Comparison of ENCODE assay signal across 12 cellular contexts in the genomic region with DNA sequence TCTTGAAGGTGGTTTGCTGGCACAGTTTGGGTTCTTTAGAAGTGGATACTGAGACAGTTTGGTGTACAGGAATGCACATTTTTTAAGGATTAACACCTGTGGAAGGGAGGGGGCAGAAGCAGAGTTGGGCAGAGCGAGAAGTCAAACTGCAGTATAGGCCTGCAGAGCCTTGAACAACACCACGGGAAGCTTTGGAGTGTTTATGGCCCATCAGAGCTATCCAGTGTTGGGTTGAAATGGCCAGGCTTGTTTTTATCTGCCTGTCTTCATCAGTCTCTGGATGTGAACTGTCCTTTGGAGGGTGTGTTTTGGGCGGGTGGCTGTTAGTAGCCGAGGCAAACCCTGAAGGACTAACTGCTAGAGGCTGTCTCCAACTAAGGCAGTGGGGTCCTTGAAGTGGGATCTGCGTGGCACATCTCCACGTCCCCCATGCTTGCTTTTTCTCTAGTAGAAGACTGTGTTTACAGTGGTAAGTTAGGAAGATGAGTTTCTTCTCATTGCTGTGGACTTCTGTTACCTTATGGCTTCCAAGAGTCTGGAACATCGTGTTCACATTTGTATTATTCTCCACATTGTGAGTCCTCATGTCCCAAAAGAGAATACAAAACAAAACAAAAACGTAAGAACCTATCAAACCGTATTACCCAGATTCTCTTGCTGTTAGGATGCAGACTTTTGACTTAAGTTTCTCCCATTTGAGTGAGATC. TPM values are rescaled to one million over a fixed set of nuclear protein-coding genes. Genes with fewer than 3 reads are reported as not detected.
A peak's percentile ranks its signal among the peaks of the same experiment; 100 is the strongest.
DNase-seq lines count a peak whose midpoint lies in the region; ATAC-seq and TF ChIP-seq lines count a peak whose summit lies in the region.
"Had no signal": no experiment of that assay in that cellular context is flagged by ENCODE, and none has a peak within 500 bp of the region (broad histone marks: within the 10 kb centered on the region; RNA-seq: fewer than 3 reads in every experiment).

No MANE protein-coding gene starts in this region.

- peaks cover 12% of the 10 kb centered on the region for H3K9me3 Mint-ChIP-seq in WTC11
- no peaks in the 10 kb centered on the region for H3K9me3 Mint-ChIP-seq in memory B cell

- H3K27me3 ChIP-seq in left ventricle myocardium inferior (ENCODE audit: low read depth): no peaks in the 10 kb centered on the region
- no peaks in the 10 kb centered on the region for H3K27me3 ChIP-seq in testis
- H3K27me3 ChIP-seq: ascending aorta had no signal

- CTCF ChIA-PET in WTC11 (lab: Charles Lee): interaction anchor here (0.7 to 1.3 kb wide), 4 partner anchors 10 to 364 kb away, joined by 3 read pairs; no protein-coding TSS in a partner anchor

- H3K27me3 Mint-ChIP-seq in WTC11 (ENCODE audit: low read depth): no peaks in the 10 kb centered on the region
- H3K27me3 Mint-ChIP-seq in memory B cell: no peaks in the 10 kb centered on the region

- POLR2A ChIA-PET in WTC11 (lab: Charles Lee): no interaction called here

- no peak overlapping the region for H3K27ac ChIP-seq in left ventricle myocardium inferior (replicated peaks)
- peak overlapping the region; percentile 60 to 80 for H3K27ac ChIP-seq in testis

- no peak for TF ChIP-seq POLR2A in testis (IDR thresholded peaks at IDR 0.05)

- no peak overlapping the region for H3K4me3 Mint-ChIP-seq in WTC11
- H3K4me3 Mint-ChIP-seq in memory B cell: no peak overlapping the region

- DNase-seq in Right ventricle myocardium inferior (ENCODE audit: missing footprints) (no peak), left ventricle myocardium inferior (no peak), WTC11 (ENCODE audit: low spot score) (no peak), memory B cell (ENCODE audit: low spot score in 2 of 2) (no peak), testis (no peak), NCI-H526 (lab: John Stamatoyannopoulos, UW) (no peak), SHP77 treated with DMSO at 0.1 percent for 48 hours (lab: John Stamatoyannopoulos, UW) (no peak), NK-92 (lab: John Stamatoyannopoulos, UW; ENCODE audit: unreplicated experiment) (no peak)
- DNase-seq: KG1, NCI-H1417 treated with DMSO at 0.1 percent for 48 hours, NCI-H446 treated with DMSO at 0.1 percent for 48 hours had no signal

- H3K4me1 Mint-ChIP-seq in WTC11: peaks cover 29% of the 10 kb centered on the region
- peaks cover 50% of the 10 kb centered on the region for H3K4me1 Mint-ChIP-seq in memory B cell

- no peaks in the 10 kb centered on the region for H3K9me3 ChIP-seq in left ventricle myocardium inferior (replicated peaks)
- H3K9me3 ChIP-seq in testis: no peaks in the 10 kb centered on the region
- H3K9me3 ChIP-seq: ascending aorta had no signal

- H3K4me3 ChIP-seq in left ventricle myocardium inferior (no peak overlapping the region), testis (no peak overlapping the region)
- H3K4me3 ChIP-seq: ascending aorta had no signal

- peaks cover 17% of the 10 kb centered on the region for H3K36me3 Mint-ChIP-seq in WTC11
- H3K36me3 Mint-ChIP-seq in memory B cell: peaks cover 28% of the 10 kb centered on the region

- peak; percentile 31 for ATAC-seq in Right ventricle myocardium inferior
- peak; percentile 41 for ATAC-seq in WTC11
- no peak for ATAC-seq in memory B cell (ENCODE audit: low read depth)

- 53 to 65% methylated on average over 9 of the region's 9 CpGs for WGBS in testis, 2 donors

- H3K4me1 ChIP-seq in left ventricle myocardium inferior: peaks cover 8% of the 10 kb centered on the region
- H3K4me1 ChIP-seq in testis: peaks cover 3% of the 10 kb centered on the region

- intact Hi-C loops in Right ventricle myocardium inferior (cut with DNase I) (no loop called here), left ventricle myocardium inferior (cut with micrococcal nuclease) (no loop called here), testis (cut with DNase I; ENCODE audit: low total_unique reads) (no loop called here)

- H3K27ac Mint-ChIP-seq in WTC11 (peak overlapping the region; percentile 45), memory B cell (peak overlapping the region; percentile 81)

- no peak for TF ChIP-seq CTCF in left ventricle myocardium inferior (IDR thresholded peaks at IDR 0.05; ENCODE audit: borderline replicate concordance)
- no peak for TF ChIP-seq CTCF in WTC11 (IDR thresholded peaks at IDR 0.05)
- no peak for TF ChIP-seq CTCF in testis (IDR thresholded peaks at IDR 0.05)

- no peaks in the 10 kb centered on the region for H3K36me3 ChIP-seq in left ventricle myocardium inferior
- no peaks in the 10 kb centered on the region for H3K36me3 ChIP-seq in testis (ENCODE audit: low read depth, missing control alignments)
- H3K36me3 ChIP-seq: ascending aorta had no signal

TF ChIP-seq in WTC11, 78 proteins besides CTCF, POLR2A, EP300 and RAD21:
- TF ChIP-seq SP1 (CRISPR knock-in tag; conservative IDR thresholded peaks at IDR 0.05) (no peak), GABPB1 (CRISPR knock-in tag; IDR thresholded peaks at IDR 0.05) (no peak), SMAD4 (CRISPR knock-in tag; IDR thresholded peaks at IDR 0.05) (no peak)
- TF ChIP-seq, protein P1, sequence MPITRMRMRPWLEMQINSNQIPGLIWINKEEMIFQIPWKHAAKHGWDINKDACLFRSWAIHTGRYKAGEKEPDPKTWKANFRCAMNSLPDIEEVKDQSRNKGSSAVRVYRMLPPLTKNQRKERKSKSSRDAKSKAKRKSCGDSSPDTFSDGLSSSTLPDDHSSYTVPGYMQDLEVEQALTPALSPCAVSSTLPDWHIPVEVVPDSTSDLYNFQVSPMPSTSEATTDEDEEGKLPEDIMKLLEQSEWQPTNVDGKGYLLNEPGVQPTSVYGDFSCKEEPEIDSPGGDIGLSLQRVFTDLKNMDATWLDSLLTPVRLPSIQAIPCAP (CRISPR knock-in tag; IDR thresholded peaks at IDR 0.05): no peak

RNA-seq across cellular contexts. Expression of a gene that starts 41.0 kb away (rescaled TPM):
- total RNA-seq in Right ventricle myocardium inferior (14.4 TPM), left ventricle myocardium inferior (14.9 TPM), WTC11 (2021) (18.1 to 26.7 TPM (median 19.2 TPM) in 3 replicates), testis (10 to 100 TPM; 12.6 to 15.0 TPM)
- polyA plus RNA-seq in testis (ENCODE audit: insufficient read depth, low read depth, low replicate concordance): 9.1 TPM
